In genomic region chr6:159525445-159526031, GRCh38 we compare ENCODE assay signal across 17 cellular contexts.
"Had no signal": no experiment of that assay in that cellular context is flagged by ENCODE, and none has a peak within 500 bp of the region (broad histone marks: within the 10 kb centered on the region; RNA-seq: fewer than 3 reads in every experiment).

No MANE protein-coding gene starts in this region.

- DNase-seq: activated CD4-positive, alpha-beta T cell treated with anti-CD3 and anti-CD28 coated beads, Interleukin-2, amount 50 U/mL, for 48 hours; activated naive CD4-positive, alpha-beta T cell treated with Interleukin-2 at 50 U/mL for 16 hours; anterior cingulate cortex; brain microvascular endothelial cell; cortex of kidney; effector CD4-positive, alpha-beta T cell; esophagus squamous epithelium; left colon; naive B cell; stimulated activated CD4-positive, alpha-beta T cell treated with anti-CD3 and anti-CD28 coated beads, Interleukin-12 subunit alpha, Interleukin-12 subunit beta, amount 100 ng/mL, for 4 hours; stimulated activated CD4-positive, alpha-beta T cell treated with anti-CD3 and anti-CD28 coated beads, Interleukin-2, amount 100 ng/mL, for 24 hours; uterus had no signal

- H3K9ac ChIP-seq: parathyroid adenoma had no signal

- H3K9me3 Mint-ChIP-seq: activated T-helper 17 cell treated with anti-CD3 and anti-CD28 coated beads, Interleukin-2, amount 50 U/mL, for 72 hours; stimulated activated effector memory CD8-positive, alpha-beta T cell treated with anti-CD3 and anti-CD28 coated beads, Interleukin-12 subunit alpha, Interleukin-12 subunit beta, amount 100 ng/mL, for 72 hours had no signal

- H3K27ac Mint-ChIP-seq: activated T-helper 17 cell treated with anti-CD3 and anti-CD28 coated beads, Interleukin-2, amount 50 U/mL, for 72 hours; stimulated activated effector memory CD8-positive, alpha-beta T cell treated with anti-CD3 and anti-CD28 coated beads, Interleukin-12 subunit alpha, Interleukin-12 subunit beta, amount 100 ng/mL, for 72 hours had no signal

- H3K4me3 Mint-ChIP-seq: activated T-helper 17 cell treated with anti-CD3 and anti-CD28 coated beads, Interleukin-2, amount 50 U/mL, for 72 hours; naive B cell; stimulated activated effector memory CD8-positive, alpha-beta T cell treated with anti-CD3 and anti-CD28 coated beads, Interleukin-12 subunit alpha, Interleukin-12 subunit beta, amount 100 ng/mL, for 72 hours had no signal

- H3K4me3 ChIP-seq: esophagus squamous epithelium, uterus had no signal

- H3K9me3 ChIP-seq: esophagus squamous epithelium, neutrophil, uterus had no signal

- ATAC-seq: activated T-helper 17 cell treated with anti-CD3 and anti-CD28 coated beads, Interleukin-2, amount 50 U/mL, for 72 hours; left colon; stimulated activated effector memory CD8-positive, alpha-beta T cell treated with anti-CD3 and anti-CD28 coated beads, Interleukin-12 subunit alpha, Interleukin-12 subunit beta, amount 100 ng/mL, for 72 hours had no signal

- H3K36me3 Mint-ChIP-seq: naive B cell; stimulated activated effector memory CD8-positive, alpha-beta T cell treated with anti-CD3 and anti-CD28 coated beads, Interleukin-12 subunit alpha, Interleukin-12 subunit beta, amount 100 ng/mL, for 72 hours had no signal

- H3K36me3 ChIP-seq: brain microvascular endothelial cell, esophagus squamous epithelium, neutrophil, uterus had no signal

- H3K4me1 ChIP-seq: esophagus squamous epithelium, parathyroid adenoma, uterus had no signal

- H3K27ac ChIP-seq: brain microvascular endothelial cell, esophagus squamous epithelium, neutrophil, parathyroid adenoma, uterus, VCaP had no signal

- H3K4me1 Mint-ChIP-seq: activated T-helper 17 cell treated with anti-CD3 and anti-CD28 coated beads, Interleukin-2, amount 50 U/mL, for 72 hours; stimulated activated effector memory CD8-positive, alpha-beta T cell treated with anti-CD3 and anti-CD28 coated beads, Interleukin-12 subunit alpha, Interleukin-12 subunit beta, amount 100 ng/mL, for 72 hours had no signal

- H3K27me3 ChIP-seq: brain microvascular endothelial cell, esophagus squamous epithelium, neutrophil, uterus had no signal
